ENCODE assay signal across 8 cellular contexts in the genomic region with DNA sequence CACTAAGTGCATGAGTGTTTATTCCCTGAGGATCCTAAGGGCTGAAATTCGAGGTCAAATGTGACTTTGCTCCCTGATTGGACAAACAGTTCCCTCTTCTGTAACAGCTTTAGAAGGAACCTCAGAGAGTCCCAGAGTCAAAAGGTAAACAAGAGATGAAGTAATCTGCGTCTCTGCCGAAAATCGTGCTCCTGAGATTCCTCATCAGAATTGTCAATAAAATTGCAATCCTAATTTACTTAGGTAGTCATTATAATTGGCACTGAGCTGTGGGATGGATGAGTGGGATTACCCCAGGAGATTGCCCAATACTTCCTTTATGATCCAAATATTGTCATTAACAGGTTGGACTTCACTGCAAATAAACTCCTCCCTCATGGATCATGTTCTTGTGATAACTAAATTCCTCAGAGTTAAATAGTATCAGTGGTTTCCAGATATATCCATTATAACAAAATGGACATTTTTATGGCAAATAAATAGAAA. TPM values are rescaled to one million over a fixed set of nuclear protein-coding genes. Genes with fewer than 3 reads are reported as not detected.
DNase-seq lines count a peak whose midpoint lies in the region; ATAC-seq and TF ChIP-seq lines count a peak whose summit lies in the region.

No MANE protein-coding gene starts in this region.

- H3K36me3 ChIP-seq in SJCRH30 (no peaks in the 10 kb centered on the region), skeletal muscle tissue (ENCODE audit: control insufficient read depth in 3 of 3, insufficient read depth in 3 of 3, low read length in 3 of 3) (no peaks in the 10 kb centered on the region)

- H3K27me3 ChIP-seq in SJCRH30 (no peaks in the 10 kb centered on the region), skeletal muscle tissue (ENCODE audit: control insufficient read depth in 3 of 3, insufficient read depth in 3 of 3, low read length in 3 of 3) (no peaks in the 10 kb centered on the region)

- DNase-seq in NCI-H146 (lab: John Stamatoyannopoulos, UW), result peak; percentile 24
- no peak for DNase-seq in NCI-H146 treated with DMSO at 0.1 percent for 48 hours (lab: John Stamatoyannopoulos, UW; ENCODE audit: unreplicated experiment)
- DNase-seq in SJCRH30, result no peak
- peak in 1 of 2 donors; percentile 28 for DNase-seq in foreskin fibroblast
- no peak for DNase-seq in activated CD4-positive, CD25-positive, alpha-beta regulatory T cell (lab: John Stamatoyannopoulos, UW)
- DNase-seq in dermis blood vessel endothelial cell, result no peak

- peak overlapping the region; percentile 85 to 98 (median 92) for H3K9ac ChIP-seq in skeletal muscle tissue (ENCODE audit: low read depth in 1 of 3, low read length in 3 of 3)

- H3K4me3 ChIP-seq in SJCRH30, result peak overlapping the region; percentile 92
- peak overlapping the region; percentile 76 to 84 for H3K4me3 ChIP-seq in foreskin fibroblast (ENCODE audit: low read depth in 1 of 2, low read length in 2 of 2)
- H3K4me3 ChIP-seq in skeletal muscle tissue (ENCODE audit: low read length in 3 of 3), result peak overlapping the region; percentile 77 to 88 (median 86)

- no peak overlapping the region; the same call in 1 of the 2 replicates for H3K27ac ChIP-seq in SJCRH30
- no peak overlapping the region for H3K27ac ChIP-seq in skeletal muscle tissue (ENCODE audit: low read depth, low read length)

- H3K4me1 ChIP-seq in SJCRH30 (peaks cover 7% of the 10 kb centered on the region; the same call in 1 of the 2 replicates), skeletal muscle tissue (ENCODE audit: control insufficient read depth in 3 of 3, insufficient read depth in 3 of 3, low read length in 3 of 3) (peaks cover 17 to 22% (median 21%) of the 10 kb centered on the region in 3 donors)

- no peak for TF ChIP-seq CTCF in foreskin fibroblast (IDR thresholded peaks at IDR 0.05; ENCODE audit: low read depth, low read length)

- H3K9me3 ChIP-seq in SJCRH30 (replicated peaks), result no peaks in the 10 kb centered on the region
- H3K9me3 ChIP-seq in skeletal muscle tissue (ENCODE audit: control insufficient read depth in 3 of 3, low read length in 3 of 3), result no peaks in the 10 kb centered on the region

- ATAC-seq in GM21825 (IDR thresholded peaks at IDR 0.05; ENCODE audit: unreplicated experiment), result no peak

RNA-seq across cellular contexts. Expression of a gene that starts 0.9 kb away (rescaled TPM):
- 91.5 and 92.2 TPM in 2 replicates for total RNA-seq in SJCRH30 (2014; rRNA removed; shearing (Covaris generic))
- 126 TPM for total RNA-seq in skeletal muscle tissue
- total RNA-seq in dermis blood vessel endothelial cell, result 41.0 and 44.4 TPM in 2 replicates

RNA-seq across cellular contexts. Expression of a gene that starts 56.3 kb away (rescaled TPM):
- total RNA-seq in SJCRH30 (2014; rRNA removed; shearing (Covaris generic)), result not detected in 2 replicates
- total RNA-seq in skeletal muscle tissue (1.0 TPM), dermis blood vessel endothelial cell (under 0.01 TPM in 2 replicates)
